14 cellular contexts compared by ENCODE assay signal in the genomic region with DNA sequence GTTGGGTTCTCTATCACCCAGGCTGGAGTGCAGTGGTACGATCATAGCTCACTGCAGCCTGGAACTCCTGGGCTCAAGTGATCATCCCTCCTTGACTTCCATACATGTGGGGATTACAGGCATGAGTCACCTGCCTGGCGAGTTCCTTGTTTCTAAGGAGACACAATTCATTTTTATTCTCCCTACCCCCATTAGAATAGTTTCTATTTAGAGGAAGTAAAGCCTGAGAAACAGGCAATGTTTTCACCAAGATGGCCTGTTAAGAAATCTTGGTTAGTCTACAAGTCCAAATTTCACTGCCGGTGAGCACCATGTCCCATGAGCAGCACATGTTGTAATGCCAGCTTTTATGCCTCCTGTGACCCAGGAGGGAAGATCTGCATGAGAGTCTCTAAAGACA. TPM values are rescaled to one million over a fixed set of nuclear protein-coding genes. Genes with fewer than 3 reads are reported as not detected.
DNase-seq lines count a peak whose midpoint lies in the region; ATAC-seq and TF ChIP-seq lines count a peak whose summit lies in the region.
"Had no signal": no experiment of that assay in that cellular context is flagged by ENCODE, and none has a peak within 500 bp of the region (broad histone marks: within the 10 kb centered on the region; RNA-seq: fewer than 3 reads in every experiment).

No MANE protein-coding gene starts in this region.

- CTCF ChIA-PET in OCI-LY7 (lab: Charles Lee; ENCODE audit: unreplicated experiment), result interaction anchor here (1.4 to 1.8 kb wide), 2 partner anchors 9 to 40 kb away, joined by 5 to 7 read pairs; no protein-coding TSS in a partner anchor

- H3K79me2 ChIP-seq in OCI-LY7 (ENCODE audit: insufficient read depth, low read depth, low read length), result peaks cover 75% of the 10 kb centered on the region
- H3K79me2 ChIP-seq in GM23248 (ENCODE audit: insufficient read depth), result no peaks in the 10 kb centered on the region

- intact Hi-C loops in right cardiac atrium (cut with DNase I), result no loop called here
- intact Hi-C loops in cardiac septum (cut with DNase I), result no loop called here
- intact Hi-C loops in OCI-LY7 (cut with micrococcal nuclease; ENCODE audit: unreplicated experiment), result loop anchor here (10.0 kb wide), 1 partner anchor 1019 kb away; a partner anchor contains a TSS

- no peak for ATAC-seq in right cardiac atrium
- ATAC-seq: HepG2, pancreas had no signal

- no peaks in the 10 kb centered on the region for H3K4me1 ChIP-seq in right cardiac atrium (ENCODE audit: control insufficient read depth, insufficient read depth, low read length)
- H3K4me1 ChIP-seq in OCI-LY7 (ENCODE audit: insufficient read depth, low read length, poor library complexity, severe bottlenecking), result peaks cover 90% of the 10 kb centered on the region
- no peaks in the 10 kb centered on the region for H3K4me1 ChIP-seq in GM23248 (ENCODE audit: insufficient read depth)
- H3K4me1 ChIP-seq: esophagus squamous epithelium, pancreas had no signal

- H3K4me3 ChIP-seq in right cardiac atrium (ENCODE audit: low read length) (no peak overlapping the region), OCI-LY7 (ENCODE audit: low read depth, low read length, poor library complexity, severe bottlenecking) (peak overlapping the region; percentile 58), epithelial cell of esophagus (ENCODE audit: low read length) (no peak overlapping the region), GM23248 (no peak overlapping the region)
- H3K4me3 ChIP-seq: esophagus squamous epithelium, pancreas had no signal

- in situ Hi-C loops in GM23248 (cut with MboI), result no loop called here

- H3K9me3 ChIP-seq in right cardiac atrium (ENCODE audit: control insufficient read depth, low read length), result no peaks in the 10 kb centered on the region
- H3K9me3 ChIP-seq in OCI-LY7 (ENCODE audit: low read length), result no peaks in the 10 kb centered on the region
- H3K9me3 ChIP-seq in GM23248 (ENCODE audit: low read depth), result no peaks in the 10 kb centered on the region
- H3K9me3 ChIP-seq: esophagus squamous epithelium, pancreas had no signal

- H3K27ac ChIP-seq in right cardiac atrium (ENCODE audit: low read length) (no peak overlapping the region), OCI-LY7 (ENCODE audit: low read depth, low read length, poor library complexity, severe bottlenecking) (peak overlapping the region; percentile 99), GM23248 (no peak overlapping the region)
- H3K27ac ChIP-seq: esophagus squamous epithelium, pancreas had no signal

- H3K9ac ChIP-seq in GM23248, result no peak overlapping the region

- 75% methylated on average over 3 of the region's 3 CpGs for WGBS in right cardiac atrium
- WGBS in GM23248 (ENCODE audit: low coverage in 1 of 2, low lambda C conversion rate in 2 of 2, missing lambda C conversion rate in 2 of 2), 2 experiments, result 74 to 89% methylated on average over 2 to 3 of the region's 3 CpGs

- no TSS peak for BruUV-seq in OCI-LY7 (replicated peaks; lab: Mats Ljungman, UMichigan)

- H3K27me3 ChIP-seq in right cardiac atrium (ENCODE audit: control insufficient read depth, insufficient read depth) (no peaks in the 10 kb centered on the region), GM23248 (replicated peaks; ENCODE audit: insufficient read depth) (no peaks in the 10 kb centered on the region)
- H3K27me3 ChIP-seq: esophagus squamous epithelium, pancreas had no signal

- no peaks in the 10 kb centered on the region for H3F3A ChIP-seq in GM23248 (ENCODE audit: insufficient read depth)

- no peaks in the 10 kb centered on the region for H4K20me1 ChIP-seq in OCI-LY7 (ENCODE audit: insufficient read depth, low read length)
- H4K20me1 ChIP-seq in GM23248 (ENCODE audit: insufficient read depth), result no peaks in the 10 kb centered on the region

- DNase-seq in right cardiac atrium, result peak in 2 of 3 donors; percentile 3 to 12
- DNase-seq in cardiac septum (ENCODE audit: low spot score), result no peak
- no peak for DNase-seq in OCI-LY7 (ENCODE audit: low spot score)
- peak; percentile 36 for DNase-seq in epithelial cell of esophagus (ENCODE audit: low read depth)
- no peak for DNase-seq in DMS79 treated with DMSO at 0.1 percent for 48 hours (lab: John Stamatoyannopoulos, UW)
- DNase-seq in GM23248, result no peak
- DNase-seq in NCI-H345 treated with DMSO at 0.1 percent for 48 hours (lab: John Stamatoyannopoulos, UW; ENCODE audit: unreplicated experiment), result no peak
- no peak for DNase-seq in NCI-H510A treated with DMSO at 0.1 percent for 48 hours (lab: John Stamatoyannopoulos, UW)
- DNase-seq: activated naive CD4-positive, alpha-beta T cell treated with anti-CD3 and anti-CD28 coated beads, Interleukin-2, amount 50 U/mL, for 16 hours; DMS79; esophagus squamous epithelium; NCI-H2029 treated with DMSO at 0.1 percent for 48 hours; pancreas had no signal

- H2AFZ ChIP-seq in OCI-LY7 (ENCODE audit: low read length), result no peak overlapping the region
- no peak overlapping the region for H2AFZ ChIP-seq in GM23248

- H3K36me3 ChIP-seq in OCI-LY7 (ENCODE audit: insufficient read depth, low read length) (peaks cover 68% of the 10 kb centered on the region), GM23248 (ENCODE audit: low read depth) (no peaks in the 10 kb centered on the region)
- H3K36me3 ChIP-seq: esophagus squamous epithelium, pancreas had no signal

- POLR2A ChIA-PET in OCI-LY7 (lab: Charles Lee), result interaction anchor here (1.2 to 10.7 kb wide), 9 partner anchors 9 to 41 kb away, joined by 3 to 85 read pairs (median 8); no protein-coding TSS in a partner anchor

- no peaks in the 10 kb centered on the region for H3K9me2 ChIP-seq in OCI-LY7 (ENCODE audit: insufficient read depth, low read length)
- no peaks in the 10 kb centered on the region for H3K9me2 ChIP-seq in GM23248 (ENCODE audit: insufficient read depth)

- TF ChIP-seq CTCF in OCI-LY7 (conservative IDR thresholded peaks at IDR 0.05; ENCODE audit: low read length) (no peak), epithelial cell of esophagus (IDR thresholded peaks at IDR 0.05; ENCODE audit: insufficient read depth, low read depth, low read length, missing control alignments) (no peak)

- H3K4me2 ChIP-seq in OCI-LY7 (ENCODE audit: low read length) (peak overlapping the region; percentile 87), GM23248 (ENCODE audit: unreplicated experiment) (no peak overlapping the region)

RNA-seq across cellular contexts. Expression of a gene that starts 5.7 kb away (rescaled TPM):
- total RNA-seq in right cardiac atrium, result 10 to 100 TPM; 21.9 to 42.1 (median 33.8) TPM
- polyA plus RNA-seq in right cardiac atrium, result 2.2 TPM
- total RNA-seq in cardiac septum, result 9.8 TPM
- total RNA-seq in OCI-LY7 (2014; rRNA removed; shearing (Covaris generic)), result 23.8 and 25.4 TPM in 2 replicates
- 29.8 and 38.3 TPM in 2 replicates for total RNA-seq in OCI-LY7 (2022)
- total RNA-seq in GM23248 (2014; rRNA removed; shearing (Covaris generic)), result not detected in 2 replicates
- not detected in 2 replicates for polyA plus RNA-seq in GM23248 (2016; fragmentation: Nextera tagmentation; extraction: Ambion mirVana)
- total RNA-seq: HepG2 had no signal
- polyA plus RNA-seq: HepG2 had no signal

Comparison
In these comparisons a context has a peak if more than half of its experiments do, and no peak if none do; other contexts are left out.
1. DNase-seq: peak in right cardiac atrium (2 of 3) and epithelial cell of esophagus (single experiment); none in cardiac septum (single experiment), OCI-LY7 (single experiment), DMS79 treated with DMSO at 0.1 percent for 48 hours (single experiment), GM23248 (single experiment), NCI-H345 treated with DMSO at 0.1 percent for 48 hours (single experiment) and NCI-H510A treated with DMSO at 0.1 percent for 48 hours (single experiment).
2. RNA of a gene that starts 5.7 kb away (total RNA-seq): 21.9 to 42.1 TPM in right cardiac atrium, 23.8 to 38.3 TPM in OCI-LY7 and 9.8 TPM in cardiac septum (single experiment); not detected in GM23248; every median in the first group is over 10 times any median in the second.